8 cellular contexts compared by ENCODE assay signal in genomic region chr13:113837554-113838355, GRCh38. TPM values are rescaled to one million over a fixed set of nuclear protein-coding genes. Genes with fewer than 3 reads are reported as not detected.
DNase-seq lines count a peak whose midpoint lies in the region; ATAC-seq lines count a peak whose summit lies in the region.

No MANE protein-coding gene starts in this region.

- DNase-seq in COLO829 (ENCODE audit: low spot score): peak; percentile 62
- peak; percentile 99 for DNase-seq in LHCN-M2 (ENCODE audit: low read depth)
- DNase-seq in left cardiac atrium: peak; percentile 97
- DNase-seq in putamen (ENCODE audit: low spot score): peak; percentile 76
- DNase-seq in NCI-H1048 (lab: John Stamatoyannopoulos, UW): no peak

- ATAC-seq in left cardiac atrium: peak; percentile 94 to 97
- no peak for ATAC-seq in GM18858 (IDR thresholded peaks at IDR 0.05; ENCODE audit: unreplicated experiment)
- ATAC-seq in GM18517 (IDR thresholded peaks at IDR 0.05; ENCODE audit: unreplicated experiment): no peak

- peak overlapping the region; percentile 77 for H3K27ac ChIP-seq in angular gyrus (ENCODE audit: low read depth, low read length)

- intact Hi-C loops in left cardiac atrium (cut with DNase I): no loop called here

RNA-seq across cellular contexts. Expression of gene GAS6, which starts 26.1 kb away (rescaled TPM):
- total RNA-seq in LHCN-M2 (2014; rRNA removed) (670 and 703 TPM in 2 replicates), left cardiac atrium (100 to 1,000 TPM; 165 to 175 TPM)
- polyA plus RNA-seq in LHCN-M2 (2012): 671 TPM

Comparison
In these comparisons a context has a peak if more than half of its experiments do, and no peak if none do; other contexts are left out.
1. ATAC-seq: peak in left cardiac atrium (2 of 2); none in GM18858 (single experiment) and GM18517 (single experiment).